ENCODE assay signal across 12 cellular contexts in the genomic region with DNA sequence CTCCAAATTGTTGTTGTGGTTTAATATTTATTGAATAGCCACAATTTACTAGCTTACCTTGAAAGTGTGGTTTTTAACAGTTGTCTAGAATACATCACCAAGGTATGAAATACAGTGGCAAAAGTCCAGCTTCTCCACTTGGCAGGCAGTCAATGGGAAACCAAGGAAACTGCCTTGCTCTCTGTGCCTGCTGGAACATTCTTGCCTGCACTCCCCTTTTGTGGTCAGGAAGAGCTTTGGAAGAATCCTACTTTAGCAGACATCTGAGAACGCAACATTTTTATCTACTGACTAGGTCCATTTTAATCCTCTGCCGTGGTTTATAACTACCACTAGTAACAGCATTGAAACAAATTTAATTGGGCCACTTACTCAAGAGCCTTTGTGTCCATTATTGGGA.
DNase-seq lines count a peak whose midpoint lies in the region; ATAC-seq and TF ChIP-seq lines count a peak whose summit lies in the region.
"Had no signal": no experiment of that assay in that cellular context is flagged by ENCODE, and none has a peak within 500 bp of the region (broad histone marks: within the 10 kb centered on the region; RNA-seq: fewer than 3 reads in every experiment).

No MANE protein-coding gene starts in this region.

- DNase-seq in G401 (ENCODE audit: low spot score) (peak; percentile 11), NCI-H69 (lab: John Stamatoyannopoulos, UW) (peak; percentile 5), epithelial cell of prostate (ENCODE audit: low read depth, low spot score) (peak; percentile 92), retinal pigment epithelial cell (ENCODE audit: low read depth) (peak; percentile 96)
- no peak for DNase-seq in T-helper 2 cell treated with Interferon-gamma antibody and Interleukin-4, amounts not matched to agents 5 μg/mL and 100 μg/mL, for 36 hours (ENCODE audit: low spot score)
- no peak for DNase-seq in effector memory CD8-positive, alpha-beta T cell
- DNase-seq: natural killer cell, NCI-H2227 treated with DMSO at 0.1 percent for 48 hours, transverse colon had no signal

- H3K27me3 Mint-ChIP-seq in T-helper 2 cell treated with Interferon-gamma antibody and Interleukin-4, amounts not matched to agents 5 μg/mL and 100 μg/mL, for 36 hours (ENCODE audit: low read depth), result no peaks in the 10 kb centered on the region
- H3K27me3 Mint-ChIP-seq in effector memory CD8-positive, alpha-beta T cell, result no peaks in the 10 kb centered on the region
- H3K27me3 Mint-ChIP-seq: central memory CD8-positive, alpha-beta T cell had no signal

- no peak overlapping the region for H3K4me3 Mint-ChIP-seq in T-helper 2 cell treated with Interferon-gamma antibody and Interleukin-4, amounts not matched to agents 5 μg/mL and 100 μg/mL, for 36 hours
- no peak overlapping the region for H3K4me3 Mint-ChIP-seq in effector memory CD8-positive, alpha-beta T cell
- H3K4me3 Mint-ChIP-seq: central memory CD8-positive, alpha-beta T cell; natural killer cell had no signal

- no peaks in the 10 kb centered on the region for H3K4me1 Mint-ChIP-seq in T-helper 2 cell treated with Interferon-gamma antibody and Interleukin-4, amounts not matched to agents 5 μg/mL and 100 μg/mL, for 36 hours (ENCODE audit: low read depth)
- no peaks in the 10 kb centered on the region for H3K4me1 Mint-ChIP-seq in effector memory CD8-positive, alpha-beta T cell (ENCODE audit: low read depth in 2 of 2)
- H3K4me1 Mint-ChIP-seq: central memory CD8-positive, alpha-beta T cell; natural killer cell had no signal

- H3K36me3 Mint-ChIP-seq in T-helper 2 cell treated with Interferon-gamma antibody and Interleukin-4, amounts not matched to agents 5 μg/mL and 100 μg/mL, for 36 hours (ENCODE audit: low read depth), result no peaks in the 10 kb centered on the region
- H3K36me3 Mint-ChIP-seq in effector memory CD8-positive, alpha-beta T cell (ENCODE audit: insufficient read depth), result no peaks in the 10 kb centered on the region
- H3K36me3 Mint-ChIP-seq: natural killer cell had no signal

- in situ Hi-C loops in G401 (cut with HindIII; ENCODE audit: low sequenced_read_pairs), result no loop called here

- no peak for ATAC-seq in GM21381 (IDR thresholded peaks at IDR 0.05; ENCODE audit: unreplicated experiment)
- ATAC-seq in effector memory CD8-positive, alpha-beta T cell (replicated peaks), result no peak
- ATAC-seq in GM21447 (IDR thresholded peaks at IDR 0.05; ENCODE audit: unreplicated experiment), result no peak
- ATAC-seq: natural killer cell had no signal

- no peak for TF ChIP-seq CTCF in retinal pigment epithelial cell (conservative IDR thresholded peaks at IDR 0.05; ENCODE audit: low read depth, low read length)

- H3K4me3 ChIP-seq in retinal pigment epithelial cell (ENCODE audit: low read length), result no peak overlapping the region
- H3K4me3 ChIP-seq: transverse colon had no signal

- peak overlapping the region; percentile 72 for H3K27ac ChIP-seq in epithelial cell of prostate
- H3K27ac ChIP-seq: transverse colon had no signal

- no peak overlapping the region for H3K27ac Mint-ChIP-seq in T-helper 2 cell treated with Interferon-gamma antibody and Interleukin-4, amounts not matched to agents 5 μg/mL and 100 μg/mL, for 36 hours
- no peak overlapping the region for H3K27ac Mint-ChIP-seq in effector memory CD8-positive, alpha-beta T cell
- H3K27ac Mint-ChIP-seq: natural killer cell had no signal

- H3K9me3 Mint-ChIP-seq in T-helper 2 cell treated with Interferon-gamma antibody and Interleukin-4, amounts not matched to agents 5 μg/mL and 100 μg/mL, for 36 hours, result no peaks in the 10 kb centered on the region
- peaks cover 0 to 6% of the 10 kb centered on the region in 2 donors for H3K9me3 Mint-ChIP-seq in effector memory CD8-positive, alpha-beta T cell
- H3K9me3 Mint-ChIP-seq: central memory CD8-positive, alpha-beta T cell had no signal

Comparison
In these comparisons a context has a peak if more than half of its experiments do, and no peak if none do; other contexts are left out.
1. DNase-seq: peak in G401 (single experiment), NCI-H69 (single experiment), epithelial cell of prostate (single experiment) and retinal pigment epithelial cell (single experiment); none in T-helper 2 cell treated with Interferon-gamma antibody and Interleukin-4, amounts not matched to agents 5 μg/mL and 100 μg/mL, for 36 hours (single experiment) and effector memory CD8-positive, alpha-beta T cell (0 of 3).